In genomic region chr14:81435578-81436295, GRCh38 we compare ENCODE assay signal across 9 cellular contexts. TPM values are rescaled to one million over a fixed set of nuclear protein-coding genes. Genes with fewer than 3 reads are reported as not detected.
DNase-seq lines count a peak whose midpoint lies in the region; ATAC-seq, FAIRE-seq and TF ChIP-seq lines count a peak whose summit lies in the region.
"Had no signal": no experiment of that assay in that cellular context is flagged by ENCODE, and none has a peak within 500 bp of the region (broad histone marks: within the 10 kb centered on the region; RNA-seq: fewer than 3 reads in every experiment).

No MANE protein-coding gene starts in this region.

- peaks cover 4% of the 10 kb centered on the region for H3K27me3 ChIP-seq in keratinocyte (ENCODE audit: control insufficient read depth, extremely low read depth, insufficient read depth, low read length)
- peaks cover 30% of the 10 kb centered on the region for H3K27me3 ChIP-seq in smooth muscle cell (ENCODE audit: low read depth)

- H3K27ac ChIP-seq in keratinocyte (ENCODE audit: control insufficient read depth, insufficient read depth, low read length) (peak overlapping the region; percentile 72), smooth muscle cell (ENCODE audit: low read depth) (no peak overlapping the region)
- H3K27ac ChIP-seq: SJSA1 had no signal

- peaks cover 5% of the 10 kb centered on the region for H3K9me1 ChIP-seq in keratinocyte (ENCODE audit: control insufficient read depth, extremely low read depth, insufficient read depth, low read length)

- 0 out of 2 replicates have a peak, but pooled peaks have one; percentile 5 for TF ChIP-seq RAD21 in Ishikawa (IDR thresholded peaks at IDR 0.05; ENCODE audit: low read depth)

- peak overlapping the region; percentile 61 to 80 (median 74) for H3K4me3 ChIP-seq in keratinocyte (ENCODE audit: control insufficient read depth in 2 of 3, extremely low read depth in 1 of 3, insufficient read depth in 2 of 3, low read depth in 1 of 3, low read length in 3 of 3)
- peak overlapping the region; percentile 56 for H3K4me3 ChIP-seq in smooth muscle cell

- TF ChIP-seq EP300 in Ishikawa (IDR thresholded peaks at IDR 0.05; ENCODE audit: borderline replicate concordance) = 0 out of 2 replicates have a peak, but pooled peaks have one; percentile 28

- H3K79me2 ChIP-seq in keratinocyte (ENCODE audit: control insufficient read depth, insufficient read depth, low read length) (peaks cover 16% of the 10 kb centered on the region), smooth muscle cell (ENCODE audit: low read depth) (no peaks in the 10 kb centered on the region)

- no peak for TF ChIP-seq CTCF in keratinocyte (optimal IDR thresholded peaks at IDR 0.05 in 1 of 3, IDR thresholded peaks at IDR 0.05 in 1 of 3, conservative IDR thresholded peaks at IDR 0.05 in 1 of 3; ENCODE audit: extremely low read depth in 1 of 3, insufficient read depth in 2 of 3, low read length in 3 of 3)
- TF ChIP-seq CTCF in smooth muscle cell (IDR thresholded peaks at IDR 0.05; ENCODE audit: borderline replicate concordance, insufficient read depth, poor library complexity, severe bottlenecking) = no peak

- DNase-seq in DMS53 treated with DMSO at 0.1 percent for 48 hours (lab: John Stamatoyannopoulos, UW; ENCODE audit: unreplicated experiment) (peak; percentile 66), SW480 (ENCODE audit: low spot score) (peak; percentile 81), cerebellar cortex (ENCODE audit: low spot score) (peak; percentile 33), keratinocyte (ENCODE audit: low read depth, low spot score) (peak; percentile 35), smooth muscle cell (lab: John Stamatoyannopoulos, UW; ENCODE audit: unreplicated experiment) (no peak), occipital lobe (lab: John Stamatoyannopoulos, UW) (no peak)

- H2AFZ ChIP-seq in keratinocyte (ENCODE audit: control insufficient read depth, low read length) (peak overlapping the region; percentile 32), smooth muscle cell (ENCODE audit: low read depth) (no peak overlapping the region)

- peak overlapping the region; percentile 81 for H3K9ac ChIP-seq in keratinocyte (ENCODE audit: control insufficient read depth, extremely low read depth, insufficient read depth, low read length)
- no peak overlapping the region for H3K9ac ChIP-seq in smooth muscle cell (ENCODE audit: low read depth)

- peak; percentile 32 for ATAC-seq in GM21619 (IDR thresholded peaks at IDR 0.05; ENCODE audit: unreplicated experiment)

- H3K36me3 ChIP-seq in keratinocyte (ENCODE audit: control insufficient read depth in 2 of 2, extremely low read depth in 1 of 2, insufficient read depth in 2 of 2, low read length in 2 of 2) = no peaks in the 10 kb centered on the region
- H3K36me3 ChIP-seq in smooth muscle cell (ENCODE audit: low read depth) = no peaks in the 10 kb centered on the region
- H3K36me3 ChIP-seq: SJSA1 had no signal

- WGBS in smooth muscle cell (ENCODE audit: low lambda C conversion rate) = under 1% methylated on average over 52 of the region's 65 CpGs

- no peaks in the 10 kb centered on the region for H3K9me3 ChIP-seq in keratinocyte (ENCODE audit: control insufficient read depth, low read depth, low read length)
- no peaks in the 10 kb centered on the region for H3K9me3 ChIP-seq in smooth muscle cell (replicated peaks; ENCODE audit: low read depth)
- H3K9me3 ChIP-seq: SJSA1 had no signal

- H4K20me1 ChIP-seq in keratinocyte (ENCODE audit: control insufficient read depth, extremely low read depth, insufficient read depth, low read length) (peaks cover 2% of the 10 kb centered on the region), smooth muscle cell (ENCODE audit: low read depth) (no peaks in the 10 kb centered on the region)

- H3K4me1 ChIP-seq in keratinocyte (ENCODE audit: control insufficient read depth, extremely low read depth, insufficient read depth, low read length) (peaks cover 28% of the 10 kb centered on the region), smooth muscle cell (ENCODE audit: low read depth) (peaks cover 9% of the 10 kb centered on the region)

- dilution Hi-C loops in keratinocyte (cut with MboI; ENCODE audit: extremely low pct_ligation_motif_present, low sequenced_read_pairs) = no loop called here

- H3K4me2 ChIP-seq in keratinocyte (ENCODE audit: control insufficient read depth, extremely low read depth, insufficient read depth, low read depth, low read length) (peak overlapping the region; percentile 89), smooth muscle cell (peak overlapping the region; percentile 90)

- no peaks in the 10 kb centered on the region for H3F3A ChIP-seq in smooth muscle cell (ENCODE audit: low read depth)

- no peak for FAIRE-seq in keratinocyte (lab: Jason Lieb, UNC)

TF ChIP-seq in Ishikawa, 13 proteins besides CTCF, POLR2A, EP300 and RAD21:
- TF ChIP-seq CREB1 (IDR thresholded peaks at IDR 0.05; ENCODE audit: low read depth) (no peak), REST (IDR thresholded peaks at IDR 0.05; ENCODE audit: low read depth) (peak; percentile 92), FOXM1 (IDR thresholded peaks at IDR 0.05; ENCODE audit: borderline replicate concordance, low read depth) (no peak), TCF12 (IDR thresholded peaks at IDR 0.05; ENCODE audit: low read depth) (no peak), TAF1 (IDR thresholded peaks at IDR 0.05; ENCODE audit: low read depth) (no peak), ZBTB7A (IDR thresholded peaks at IDR 0.05; ENCODE audit: low read depth) (peak; percentile 66), NFIC (IDR thresholded peaks at IDR 0.05) (peak; percentile 50), TEAD4 (IDR thresholded peaks at IDR 0.05) (no peak), CEBPB (IDR thresholded peaks at IDR 0.05) (no peak), EGR1 (IDR thresholded peaks at IDR 0.05) (no peak; the same call in 1 of the 2 replicates), YY1 (IDR thresholded peaks at IDR 0.05; ENCODE audit: low read depth) (no peak)
- TF ChIP-seq, protein P1, sequence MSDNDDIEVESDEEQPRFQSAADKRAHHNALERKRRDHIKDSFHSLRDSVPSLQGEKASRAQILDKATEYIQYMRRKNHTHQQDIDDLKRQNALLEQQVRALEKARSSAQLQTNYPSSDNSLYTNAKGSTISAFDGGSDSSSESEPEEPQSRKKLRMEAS (IDR thresholded peaks at IDR 0.05) = peak; percentile 49
- TF ChIP-seq, protein P2, sequence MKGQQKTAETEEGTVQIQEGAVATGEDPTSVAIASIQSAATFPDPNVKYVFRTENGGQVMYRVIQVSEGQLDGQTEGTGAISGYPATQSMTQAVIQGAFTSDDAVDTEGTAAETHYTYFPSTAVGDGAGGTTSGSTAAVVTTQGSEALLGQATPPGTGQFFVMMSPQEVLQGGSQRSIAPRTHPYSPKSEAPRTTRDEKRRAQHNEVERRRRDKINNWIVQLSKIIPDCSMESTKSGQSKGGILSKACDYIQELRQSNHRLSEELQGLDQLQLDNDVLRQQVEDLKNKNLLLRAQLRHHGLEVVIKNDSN (IDR thresholded peaks at IDR 0.05) = no peak

RNA-seq across cellular contexts. Expression of gene STON2, which starts 35.6 kb away (rescaled TPM):
- polyA plus RNA-seq in keratinocyte (82.3 to 103 TPM (median 103 TPM) in 3 replicates), smooth muscle cell (1.7 and 7.3 TPM in 2 replicates)
- polyA plus RNA-seq in keratinocyte (2011; ENCODE audit: low read depth) = 12.9 TPM
- 48.4 and 74.3 TPM in 2 replicates for polyA plus RNA-seq in keratinocyte (2011; cell fraction: cytosol; rRNA removed)
- 118 and 122 TPM in 2 replicates for polyA plus RNA-seq in keratinocyte (2011; cell fraction: nucleus; rRNA removed)
- polyA plus RNA-seq in keratinocyte (2012; ENCODE audit: low replicate concordance) = 25.6 and 53.0 TPM in 2 replicates
- polyA minus RNA-seq in keratinocyte = 265 to 559 TPM (median 447 TPM) in 3 replicates
- polyA minus RNA-seq in keratinocyte (2011; cell fraction: cytosol; rRNA and poly(A)+ RNA removed) = 273 TPM
- polyA minus RNA-seq in keratinocyte (2011; cell fraction: nucleus; rRNA and poly(A)+ RNA removed) = 304 and 525 TPM in 2 replicates
- total RNA-seq in smooth muscle cell (39.6 and 43.6 TPM in 2 replicates), occipital lobe (38.8 TPM)

Comparison
In these comparisons a context has a peak if more than half of its experiments do, and no peak if none do; other contexts are left out.
1. DNase-seq: peak in DMS53 treated with DMSO at 0.1 percent for 48 hours (single experiment), SW480 (single experiment), cerebellar cortex (single experiment) and keratinocyte (single experiment); none in smooth muscle cell (single experiment) and occipital lobe (single experiment).